Comparison of ENCODE assay signal across 22 cellular contexts in the genomic region with DNA sequence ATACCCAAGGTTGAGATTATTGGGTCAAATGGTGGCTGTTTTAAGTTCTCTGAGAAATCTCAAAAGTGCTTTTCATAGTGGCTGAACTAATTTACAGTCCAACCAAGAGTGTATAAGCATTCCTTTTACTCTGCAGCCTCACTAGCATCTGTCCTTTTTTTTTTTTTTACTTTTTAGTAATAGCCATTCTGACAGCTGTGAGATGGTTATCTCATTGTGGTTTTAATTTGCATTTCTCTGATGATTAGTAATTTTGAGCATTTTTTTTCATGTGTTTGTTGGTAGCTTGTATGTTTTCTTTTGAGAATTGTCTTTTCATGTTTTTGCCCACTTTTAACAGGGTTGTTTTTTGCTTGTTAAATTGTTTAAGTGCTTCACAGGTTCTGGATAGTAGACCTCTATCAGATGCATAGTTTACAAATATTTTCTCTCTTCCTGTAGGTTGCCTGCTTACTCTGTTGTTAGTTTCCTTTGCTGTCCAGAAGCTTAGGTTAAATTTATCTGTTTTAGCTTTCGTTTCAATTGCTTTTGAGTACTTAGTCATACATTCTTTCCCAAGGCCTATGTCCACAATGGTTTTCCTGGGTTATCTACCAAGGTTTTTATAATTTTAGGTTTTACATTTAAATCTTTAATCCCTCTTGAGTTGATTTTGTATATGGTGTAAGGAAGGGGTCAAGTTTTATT.
DNase-seq lines count a peak whose midpoint lies in the region; ATAC-seq and TF ChIP-seq lines count a peak whose summit lies in the region.
"Had no signal": no experiment of that assay in that cellular context is flagged by ENCODE, and none has a peak within 500 bp of the region (broad histone marks: within the 10 kb centered on the region; RNA-seq: fewer than 3 reads in every experiment).

No MANE protein-coding gene starts in this region.

- DNase-seq in NAMALWA (ENCODE audit: low spot score) = peak; percentile 7
- DNase-seq in NCI-H128 (lab: John Stamatoyannopoulos, UW; ENCODE audit: unreplicated experiment) = no peak
- no peak for DNase-seq in activated gamma-delta T cell (lab: John Stamatoyannopoulos, UW)
- DNase-seq: activated CD4-positive, alpha-beta T cell treated with anti-CD3 and anti-CD28 coated beads, Interleukin-2, amount 10 ng/mL, durations not matched to agents 24 days and 14 days; BE2C; brain microvascular endothelial cell; Caco-2; mesendoderm; naive thymus-derived CD4-positive, alpha-beta T cell; NCI-H1436 treated with DMSO at 0.1 percent for 48 hours; NCI-H2227 treated with DMSO at 0.1 percent for 48 hours; NCI-H82; ovary; right lobe of liver; SIG-M5 had no signal

- H3K4me1 ChIP-seq in gastroesophageal sphincter = no peaks in the 10 kb centered on the region
- H3K4me1 ChIP-seq: BE2C, Caco-2, right lobe of liver, suprapubic skin had no signal

- no peak overlapping the region for H3K27ac ChIP-seq in gastroesophageal sphincter
- H3K27ac ChIP-seq: brain microvascular endothelial cell, HL-60, ovary, right lobe of liver, suprapubic skin had no signal

- TF ChIP-seq CTCF in gastroesophageal sphincter (IDR thresholded peaks at IDR 0.05) = no peak

- no peak for TF ChIP-seq POLR2A in gastroesophageal sphincter (IDR thresholded peaks at IDR 0.05)

- H3K9me3 ChIP-seq in gastroesophageal sphincter = peaks cover 0 to 26% (median 0%) of the 10 kb centered on the region in 3 donors
- H3K9me3 ChIP-seq: BE2C, Caco-2, right lobe of liver, suprapubic skin had no signal

- no peak for TF ChIP-seq EP300 in gastroesophageal sphincter (IDR thresholded peaks at IDR 0.05)

- no peaks in the 10 kb centered on the region for H3K27me3 ChIP-seq in gastroesophageal sphincter
- H3K27me3 ChIP-seq: BE2C, brain microvascular endothelial cell, ovary, right lobe of liver, suprapubic skin had no signal

- 67 to 75% methylated on average over 1 of the region's 1 CpG for WGBS in gastroesophageal sphincter (ENCODE audit: low coverage in 1 of 2), 2 donors

- H3K36me3 ChIP-seq in gastroesophageal sphincter = no peaks in the 10 kb centered on the region
- H3K36me3 ChIP-seq: BE2C, brain microvascular endothelial cell, ovary, right lobe of liver, suprapubic skin had no signal

- H3K4me3 ChIP-seq in gastroesophageal sphincter = no peak overlapping the region
- H3K4me3 ChIP-seq: ovary, right lobe of liver, suprapubic skin had no signal

- ATAC-seq in GM18498 (IDR thresholded peaks at IDR 0.05; ENCODE audit: unreplicated experiment) = peak; percentile 67
- ATAC-seq in GM19025 (IDR thresholded peaks at IDR 0.05; ENCODE audit: low read depth, unreplicated experiment) = peak; percentile 70
- ATAC-seq in HG02798 (IDR thresholded peaks at IDR 0.05; ENCODE audit: poor library complexity, unreplicated experiment) = peak; percentile 54
- ATAC-seq in gastroesophageal sphincter = no peak
- no peak for ATAC-seq in HG02571 (IDR thresholded peaks at IDR 0.05; ENCODE audit: unreplicated experiment)
- ATAC-seq: naive thymus-derived CD4-positive, alpha-beta T cell; right lobe of liver had no signal

Comparison
In these comparisons a context has a peak if more than half of its experiments do, and no peak if none do; other contexts are left out.
1. ATAC-seq: peak in GM18498 (single experiment), GM19025 (single experiment) and HG02798 (single experiment); none in gastroesophageal sphincter (single experiment) and HG02571 (single experiment).